ENCODE assay signal across 4 cellular contexts in genomic region chr3:8336456-8336855, GRCh38.
TF ChIP-seq lines count a peak whose summit lies in the region.

No MANE protein-coding gene starts in this region.

TF ChIP-seq in SK-N-SH, 30 proteins besides CTCF, POLR2A, EP300 and RAD21 (continued from another document):
- TF ChIP-seq, protein P1, sequence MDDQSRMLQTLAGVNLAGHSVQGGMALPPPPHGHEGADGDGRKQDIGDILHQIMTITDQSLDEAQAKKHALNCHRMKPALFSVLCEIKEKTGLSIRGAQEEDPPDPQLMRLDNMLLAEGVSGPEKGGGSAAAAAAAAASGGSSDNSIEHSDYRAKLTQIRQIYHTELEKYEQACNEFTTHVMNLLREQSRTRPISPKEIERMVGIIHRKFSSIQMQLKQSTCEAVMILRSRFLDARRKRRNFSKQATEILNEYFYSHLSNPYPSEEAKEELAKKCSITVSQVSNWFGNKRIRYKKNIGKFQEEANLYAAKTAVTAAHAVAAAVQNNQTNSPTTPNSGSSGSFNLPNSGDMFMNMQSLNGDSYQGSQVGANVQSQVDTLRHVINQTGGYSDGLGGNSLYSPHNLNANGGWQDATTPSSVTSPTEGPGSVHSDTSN (IDR thresholded peaks at IDR 0.05): no peak
- TF ChIP-seq POLR2AphosphoS5 (IDR thresholded peaks at IDR 0.05; ENCODE audit: low read depth, low read length) (no peak), FOXJ3 (CRISPR knock-in tag; IDR thresholded peaks at IDR 0.05) (no peak), TCF12 (IDR thresholded peaks at IDR 0.05) (no peak), MEF2A (IDR thresholded peaks at IDR 0.05; ENCODE audit: borderline replicate concordance, low read depth) (no peak), ELF1 (IDR thresholded peaks at IDR 0.05) (no peak), USF1 (IDR thresholded peaks at IDR 0.05; ENCODE audit: borderline replicate concordance, low read depth) (no peak), YY1 (IDR thresholded peaks at IDR 0.05; ENCODE audit: low read depth) (no peak), FOXM1 (IDR thresholded peaks at IDR 0.05; ENCODE audit: low read depth) (no peak), RCOR1 (IDR thresholded peaks at IDR 0.05; ENCODE audit: low read length) (no peak), RFX5 (IDR thresholded peaks at IDR 0.05; ENCODE audit: low read length) (no peak)
- TF ChIP-seq, protein P2, sequence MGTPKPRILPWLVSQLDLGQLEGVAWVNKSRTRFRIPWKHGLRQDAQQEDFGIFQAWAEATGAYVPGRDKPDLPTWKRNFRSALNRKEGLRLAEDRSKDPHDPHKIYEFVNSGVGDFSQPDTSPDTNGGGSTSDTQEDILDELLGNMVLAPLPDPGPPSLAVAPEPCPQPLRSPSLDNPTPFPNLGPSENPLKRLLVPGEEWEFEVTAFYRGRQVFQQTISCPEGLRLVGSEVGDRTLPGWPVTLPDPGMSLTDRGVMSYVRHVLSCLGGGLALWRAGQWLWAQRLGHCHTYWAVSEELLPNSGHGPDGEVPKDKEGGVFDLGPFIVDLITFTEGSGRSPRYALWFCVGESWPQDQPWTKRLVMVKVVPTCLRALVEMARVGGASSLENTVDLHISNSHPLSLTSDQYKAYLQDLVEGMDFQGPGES (IDR thresholded peaks at IDR 0.05; ENCODE audit: low read depth, low read length): no peak
TF ChIP-seq in SK-N-SH: peak in this region for 0.

TF ChIP-seq in SK-N-SH treated with all-trans-retinoic acid at 6 μM for 48 hours, 23 proteins besides CTCF, POLR2A, EP300 and RAD21 (continued from another document):
- TF ChIP-seq, protein P3, sequence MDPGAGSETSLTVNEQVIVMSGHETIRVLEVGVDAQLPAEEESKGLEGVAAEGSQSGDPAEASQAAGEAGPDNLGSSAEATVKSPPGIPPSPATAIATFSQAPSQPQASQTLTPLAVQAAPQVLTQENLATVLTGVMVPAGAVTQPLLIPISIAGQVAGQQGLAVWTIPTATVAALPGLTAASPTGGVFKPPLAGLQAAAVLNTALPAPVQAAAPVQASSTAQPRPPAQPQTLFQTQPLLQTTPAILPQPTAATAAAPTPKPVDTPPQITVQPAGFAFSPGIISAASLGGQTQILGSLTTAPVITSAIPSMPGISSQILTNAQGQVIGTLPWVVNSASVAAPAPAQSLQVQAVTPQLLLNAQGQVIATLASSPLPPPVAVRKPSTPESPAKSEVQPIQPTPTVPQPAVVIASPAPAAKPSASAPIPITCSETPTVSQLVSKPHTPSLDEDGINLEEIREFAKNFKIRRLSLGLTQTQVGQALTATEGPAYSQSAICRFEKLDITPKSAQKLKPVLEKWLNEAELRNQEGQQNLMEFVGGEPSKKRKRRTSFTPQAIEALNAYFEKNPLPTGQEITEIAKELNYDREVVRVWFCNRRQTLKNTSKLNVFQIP (CRISPR knock-in tag; IDR thresholded peaks at IDR 0.05; ENCODE audit: borderline replicate concordance, low read depth): no peak
- TF ChIP-seq CSRNP3 (CRISPR knock-in tag; IDR thresholded peaks at IDR 0.05) (no peak), CSDC2 (CRISPR knock-in tag; IDR thresholded peaks at IDR 0.05) (no peak)
TF ChIP-seq in SK-N-SH treated with all-trans-retinoic acid at 6 μM for 48 hours: peak in this region for 0.

TF ChIP-seq in Ishikawa, 13 proteins besides CTCF, POLR2A, EP300 and RAD21 (continued from another document):
- TF ChIP-seq, protein P4, sequence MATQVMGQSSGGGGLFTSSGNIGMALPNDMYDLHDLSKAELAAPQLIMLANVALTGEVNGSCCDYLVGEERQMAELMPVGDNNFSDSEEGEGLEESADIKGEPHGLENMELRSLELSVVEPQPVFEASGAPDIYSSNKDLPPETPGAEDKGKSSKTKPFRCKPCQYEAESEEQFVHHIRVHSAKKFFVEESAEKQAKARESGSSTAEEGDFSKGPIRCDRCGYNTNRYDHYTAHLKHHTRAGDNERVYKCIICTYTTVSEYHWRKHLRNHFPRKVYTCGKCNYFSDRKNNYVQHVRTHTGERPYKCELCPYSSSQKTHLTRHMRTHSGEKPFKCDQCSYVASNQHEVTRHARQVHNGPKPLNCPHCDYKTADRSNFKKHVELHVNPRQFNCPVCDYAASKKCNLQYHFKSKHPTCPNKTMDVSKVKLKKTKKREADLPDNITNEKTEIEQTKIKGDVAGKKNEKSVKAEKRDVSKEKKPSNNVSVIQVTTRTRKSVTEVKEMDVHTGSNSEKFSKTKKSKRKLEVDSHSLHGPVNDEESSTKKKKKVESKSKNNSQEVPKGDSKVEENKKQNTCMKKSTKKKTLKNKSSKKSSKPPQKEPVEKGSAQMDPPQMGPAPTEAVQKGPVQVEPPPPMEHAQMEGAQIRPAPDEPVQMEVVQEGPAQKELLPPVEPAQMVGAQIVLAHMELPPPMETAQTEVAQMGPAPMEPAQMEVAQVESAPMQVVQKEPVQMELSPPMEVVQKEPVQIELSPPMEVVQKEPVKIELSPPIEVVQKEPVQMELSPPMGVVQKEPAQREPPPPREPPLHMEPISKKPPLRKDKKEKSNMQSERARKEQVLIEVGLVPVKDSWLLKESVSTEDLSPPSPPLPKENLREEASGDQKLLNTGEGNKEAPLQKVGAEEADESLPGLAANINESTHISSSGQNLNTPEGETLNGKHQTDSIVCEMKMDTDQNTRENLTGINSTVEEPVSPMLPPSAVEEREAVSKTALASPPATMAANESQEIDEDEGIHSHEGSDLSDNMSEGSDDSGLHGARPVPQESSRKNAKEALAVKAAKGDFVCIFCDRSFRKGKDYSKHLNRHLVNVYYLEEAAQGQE (IDR thresholded peaks at IDR 0.05; ENCODE audit: low read depth): no peak
- no peak for TF ChIP-seq TCF12 (IDR thresholded peaks at IDR 0.05; ENCODE audit: low read depth)
- no peak for TF ChIP-seq CEBPB (IDR thresholded peaks at IDR 0.05)
- TF ChIP-seq USF1 (IDR thresholded peaks at IDR 0.05): no peak
- no peak for TF ChIP-seq YY1 (IDR thresholded peaks at IDR 0.05; ENCODE audit: low read depth)
- no peak for TF ChIP-seq CREB1 (IDR thresholded peaks at IDR 0.05; ENCODE audit: low read depth)
- no peak for TF ChIP-seq NFIC (IDR thresholded peaks at IDR 0.05)
- no peak for TF ChIP-seq EGR1 (IDR thresholded peaks at IDR 0.05)
- TF ChIP-seq, protein P5, sequence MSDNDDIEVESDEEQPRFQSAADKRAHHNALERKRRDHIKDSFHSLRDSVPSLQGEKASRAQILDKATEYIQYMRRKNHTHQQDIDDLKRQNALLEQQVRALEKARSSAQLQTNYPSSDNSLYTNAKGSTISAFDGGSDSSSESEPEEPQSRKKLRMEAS (IDR thresholded peaks at IDR 0.05): no peak
- TF ChIP-seq TEAD4 (IDR thresholded peaks at IDR 0.05): no peak
- TF ChIP-seq FOXM1 (IDR thresholded peaks at IDR 0.05; ENCODE audit: borderline replicate concordance, low read depth): no peak
TF ChIP-seq in Ishikawa: peak in this region for 0.

TF ChIP-seq in K562, 482 proteins besides CTCF, POLR2A, EP300 and RAD21 (continued from another document):
- TF ChIP-seq STAT6 (CRISPR knock-in tag; IDR thresholded peaks at IDR 0.05) (no peak), PRMT5 (CRISPR knock-in tag; IDR thresholded peaks at IDR 0.05) (no peak), GATAD2A (IDR thresholded peaks at IDR 0.05) (no peak), ZNF239 (CRISPR knock-in tag; IDR thresholded peaks at IDR 0.05) (no peak), PPARD (CRISPR knock-in tag; IDR thresholded peaks at IDR 0.05) (no peak), CC2D1A (IDR thresholded peaks at IDR 0.05) (no peak), ZNF586 (CRISPR knock-in tag; conservative IDR thresholded peaks at IDR 0.05) (no peak), SIRT6 (IDR thresholded peaks at IDR 0.05; ENCODE audit: low read depth, low read length) (no peak), CBX5 (IDR thresholded peaks at IDR 0.05; ENCODE audit: borderline replicate concordance, low read depth) (no peak), ZC3H11A (IDR thresholded peaks at IDR 0.05; ENCODE audit: low read depth, low read length) (no peak), ZBED1 (IDR thresholded peaks at IDR 0.05) (no peak), BHLHE40 (IDR thresholded peaks at IDR 0.05; ENCODE audit: low read length) (no peak), ZNF140 (CRISPR knock-in tag; IDR thresholded peaks at IDR 0.05) (no peak)
- TF ChIP-seq, protein P6, sequence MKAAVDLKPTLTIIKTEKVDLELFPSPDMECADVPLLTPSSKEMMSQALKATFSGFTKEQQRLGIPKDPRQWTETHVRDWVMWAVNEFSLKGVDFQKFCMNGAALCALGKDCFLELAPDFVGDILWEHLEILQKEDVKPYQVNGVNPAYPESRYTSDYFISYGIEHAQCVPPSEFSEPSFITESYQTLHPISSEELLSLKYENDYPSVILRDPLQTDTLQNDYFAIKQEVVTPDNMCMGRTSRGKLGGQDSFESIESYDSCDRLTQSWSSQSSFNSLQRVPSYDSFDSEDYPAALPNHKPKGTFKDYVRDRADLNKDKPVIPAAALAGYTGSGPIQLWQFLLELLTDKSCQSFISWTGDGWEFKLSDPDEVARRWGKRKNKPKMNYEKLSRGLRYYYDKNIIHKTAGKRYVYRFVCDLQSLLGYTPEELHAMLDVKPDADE (conservative IDR thresholded peaks at IDR 0.05; ENCODE audit: control insufficient read depth, low read depth, low read length): no peak
